Comparison of ENCODE assay signal across 23 cellular contexts in genomic region chr5:180541710-180542109, GRCh38. TPM values are rescaled to one million over a fixed set of nuclear protein-coding genes. Genes with fewer than 3 reads are reported as not detected.
"Had no signal": no experiment of that assay in that cellular context is flagged by ENCODE, and none has a peak within 500 bp of the region (broad histone marks: within the 10 kb centered on the region; RNA-seq: fewer than 3 reads in every experiment).

No MANE protein-coding gene starts in this region.

- DNase-seq: activated CD4-positive, alpha-beta T cell treated with anti-CD3 and anti-CD28 coated beads for 1 hour; activated CD4-positive, alpha-beta T cell treated with anti-CD3 and anti-CD28 coated beads, Interleukin-2, amount 50 U/mL, for 4 hours; activated naive CD4-positive, alpha-beta T cell treated with anti-CD3 and anti-CD28 coated beads for 36 hours; activated naive CD8-positive, alpha-beta T cell treated with anti-CD3 and anti-CD28 coated beads, Interleukin-2, amount 50 U/mL, for 24 hours; cerebellar nuclear complex; foreskin fibroblast; mesenchymal stem cell; occipital lobe; right cardiac atrium; small intestine; stimulated activated CD4-positive, alpha-beta T cell treated with anti-CD3 and anti-CD28 coated beads, Interleukin-4, amount 100 ng/mL, for 4 hours; stimulated activated CD8-positive, alpha-beta memory T cell treated with anti-CD3 and anti-CD28 coated beads, Interleukin-4, amount 100 ng/mL, for 48 hours; stimulated activated naive CD4-positive, alpha-beta T cell treated with Interleukin-2 at 50 U/mL for 16 hours; substantia nigra; transverse colon had no signal

- H3K4me1 ChIP-seq: ascending aorta, breast epithelium, esophagus muscularis mucosa, prostate gland, transverse colon had no signal

- ATAC-seq: activated naive CD8-positive, alpha-beta T cell treated with anti-CD3 and anti-CD28 coated beads, Interleukin-2, amount 50 U/mL, for 24 hours; right cardiac atrium had no signal

- H3K27ac ChIP-seq: ascending aorta, breast epithelium, esophagus muscularis mucosa, prostate gland, transverse colon had no signal

- H3K4me1 Mint-ChIP-seq: nephron had no signal

- H3K4me3 Mint-ChIP-seq: activated naive CD4-positive, alpha-beta T cell treated with anti-CD3 and anti-CD28 coated beads for 36 hours; activated naive CD8-positive, alpha-beta T cell treated with anti-CD3 and anti-CD28 coated beads, Interleukin-2, amount 50 U/mL, for 24 hours; nephron; T-helper 2 cell treated with Interferon-gamma antibody and Interleukin-4, amounts not matched to agents 5 μg/mL and 100 μg/mL, for 36 hours had no signal

- H3K9me3 ChIP-seq: ascending aorta, breast epithelium, esophagus muscularis mucosa, prostate gland, transverse colon had no signal

- H3K4me3 ChIP-seq: ascending aorta, breast epithelium, esophagus muscularis mucosa, prostate gland, transverse colon had no signal

- H3K36me3 ChIP-seq: breast epithelium, prostate gland had no signal

- H3K27me3 Mint-ChIP-seq: activated naive CD8-positive, alpha-beta T cell treated with anti-CD3 and anti-CD28 coated beads, Interleukin-2, amount 50 U/mL, for 24 hours had no signal

- H3K9me3 Mint-ChIP-seq: activated naive CD4-positive, alpha-beta T cell treated with anti-CD3 and anti-CD28 coated beads for 36 hours; activated naive CD8-positive, alpha-beta T cell treated with anti-CD3 and anti-CD28 coated beads, Interleukin-2, amount 50 U/mL, for 24 hours; activated T-helper 2 cell treated with anti-CD3 and anti-CD28 coated beads, Interferon-gamma antibody, Interleukin-2, Interleukin-4, amounts not matched to agents 10 μg/mL and 5 μg/mL and 100 μg/mL, durations not matched to agents 14 hours and 24 hours and 36 hours had no signal

- H3K27ac Mint-ChIP-seq: activated naive CD4-positive, alpha-beta T cell treated with anti-CD3 and anti-CD28 coated beads for 36 hours; activated naive CD8-positive, alpha-beta T cell treated with anti-CD3 and anti-CD28 coated beads, Interleukin-2, amount 50 U/mL, for 24 hours; activated T-helper 2 cell treated with anti-CD3 and anti-CD28 coated beads, Interferon-gamma antibody, Interleukin-2, Interleukin-4, amounts not matched to agents 10 μg/mL and 5 μg/mL and 100 μg/mL, durations not matched to agents 14 hours and 24 hours and 36 hours; nephron; T-helper 2 cell treated with Interferon-gamma antibody and Interleukin-4, amounts not matched to agents 5 μg/mL and 100 μg/mL, for 36 hours had no signal

- H3K27me3 ChIP-seq: ascending aorta, breast epithelium, esophagus muscularis mucosa, transverse colon had no signal

RNA-seq across cellular contexts. Expression of gene SCGB3A1, which starts 49.6 kb away (rescaled TPM):
- total RNA-seq: activated naive CD4-positive, alpha-beta T cell treated with anti-CD3 and anti-CD28 coated beads for 36 hours; activated T-helper 2 cell treated with anti-CD3 and anti-CD28 coated beads, Interferon-gamma antibody, Interleukin-2, Interleukin-4, amounts not matched to agents 10 μg/mL and 5 μg/mL and 100 μg/mL, durations not matched to agents 14 hours and 24 hours and 36 hours; ascending aorta; liver; occipital lobe; right cardiac atrium; transverse colon had no signal
- polyA plus RNA-seq: right cardiac atrium had no signal
